Comparison of ENCODE assay signal across 9 cellular contexts in genomic region chr2:119431976-119432881, GRCh38. TPM values are rescaled to one million over a fixed set of nuclear protein-coding genes. Genes with fewer than 3 reads are reported as not detected.
DNase-seq lines count a peak whose midpoint lies in the region; ATAC-seq and TF ChIP-seq lines count a peak whose summit lies in the region.
"Had no signal": no experiment of that assay in that cellular context is flagged by ENCODE, and none has a peak within 500 bp of the region (broad histone marks: within the 10 kb centered on the region; RNA-seq: fewer than 3 reads in every experiment).

No MANE protein-coding gene starts in this region.

- POLR2A ChIA-PET in IMR-90 (lab: Charles Lee; ENCODE audit: unreplicated experiment) = no interaction called here

- H3K9me1 ChIP-seq in IMR-90 (ENCODE audit: insufficient read depth, low read length) = no peaks in the 10 kb centered on the region

- H3K36me3 ChIP-seq in IMR-90 (ENCODE audit: control insufficient read depth, insufficient read depth, low read length) (no peaks in the 10 kb centered on the region), colonic mucosa (no peaks in the 10 kb centered on the region), mesenchymal stem cell (ENCODE audit: control insufficient read depth in 1 of 2, insufficient read depth in 2 of 2, low read depth in 1 of 2, low read length in 2 of 2) (peaks cover 0 to 12% of the 10 kb centered on the region in 2 experiments)

- no peak for TF ChIP-seq POLR2A in IMR-90 (IDR thresholded peaks at IDR 0.05; ENCODE audit: low read depth, low read length)

- H3K27ac ChIP-seq in IMR-90 (ENCODE audit: insufficient read depth, low read length) = no peak overlapping the region
- H3K27ac ChIP-seq in colonic mucosa = peak overlapping the region; percentile 68
- H3K27ac ChIP-seq in mesenchymal stem cell (ENCODE audit: low read length, poor library complexity, severe bottlenecking) = peak overlapping the region; percentile 91
- H3K27ac ChIP-seq: VCaP had no signal

- no peak overlapping the region for H4K91ac ChIP-seq in IMR-90 (ENCODE audit: insufficient read depth, low read depth, low read length)
- no peak overlapping the region for H4K91ac ChIP-seq in mesenchymal stem cell (ENCODE audit: low read length)

- H3K9ac ChIP-seq in IMR-90 (ENCODE audit: low read depth, low read length) (no peak overlapping the region), colonic mucosa (ENCODE audit: low read depth in 2 of 2, low read length in 2 of 2) (peak overlapping the region; percentile 73 to 75), mesenchymal stem cell (ENCODE audit: low read length) (peak overlapping the region; percentile 62)

- peak; percentile 9 for DNase-seq in IMR-90
- peak; percentile 31 for DNase-seq in colonic mucosa
- peak; percentile 21 for DNase-seq in mesenchymal stem cell
- DNase-seq in ureter (ENCODE audit: low spot score) = peak; percentile 42
- no peak for DNase-seq in stimulated activated naive CD4-positive, alpha-beta T cell treated with Interleukin-2 at 50 U/mL for 16 hours (lab: John Stamatoyannopoulos, UW)
- DNase-seq in stimulated activated CD4-positive, alpha-beta T cell treated with anti-CD3 and anti-CD28 coated beads, Interleukin-15, amount 100 ng/mL, for 24 hours = no peak

- CTCF ChIA-PET in IMR-90 (lab: Yijun Ruan, JAX) = no interaction called here

- H3K14ac ChIP-seq in IMR-90 (replicated peaks; ENCODE audit: low read depth, low read length) (no peak overlapping the region), mesenchymal stem cell (ENCODE audit: low read length in 2 of 2) (no peak overlapping the region)

- no peak overlapping the region for H4K5ac ChIP-seq in IMR-90 (ENCODE audit: low read depth, low read length)

- dilution Hi-C loops in IMR-90 (cut with HindIII; ENCODE audit: low sequenced_read_pairs, unreplicated experiment) = no loop called here

- H4K8ac ChIP-seq in IMR-90 (ENCODE audit: low read depth in 2 of 2, low read length in 2 of 2) (no peak overlapping the region), mesenchymal stem cell (ENCODE audit: low read length) (peak overlapping the region; percentile 38)

- H3K18ac ChIP-seq in IMR-90 (ENCODE audit: low read depth, low read length) (no peak overlapping the region), mesenchymal stem cell (ENCODE audit: low read depth in 1 of 2, low read length in 2 of 2) (peak overlapping the region; percentile 59 to 63)

- H2BK15ac ChIP-seq in IMR-90 (ENCODE audit: low read depth, low read length) (no peak overlapping the region), mesenchymal stem cell (ENCODE audit: low read depth, poor library complexity, severe bottlenecking) (peak overlapping the region; percentile 37)

- H2BK12ac ChIP-seq in mesenchymal stem cell (ENCODE audit: low read length in 2 of 2) = peak overlapping the region in 1 of 2 experiments; percentile 75

- H3K4me1 ChIP-seq in IMR-90 (ENCODE audit: control insufficient read depth, insufficient read depth, low read length) (peaks cover 3% of the 10 kb centered on the region; the same call in 1 of the 2 replicates), colonic mucosa (peaks cover 5% of the 10 kb centered on the region), mesenchymal stem cell (ENCODE audit: control insufficient read depth, insufficient read depth, low read depth, low read length) (peaks cover 53% of the 10 kb centered on the region)

- in situ Hi-C loops in IMR-90 (cut with MboI; ENCODE audit: low sequenced_read_pairs) = no loop called here

- H3K27me3 ChIP-seq in IMR-90 (ENCODE audit: control insufficient read depth, insufficient read depth, low read length) (peaks cover 62% of the 10 kb centered on the region), colonic mucosa (no peaks in the 10 kb centered on the region), mesenchymal stem cell (ENCODE audit: control insufficient read depth in 1 of 2, insufficient read depth in 1 of 2, low read length in 2 of 2) (peaks cover 0 to 52% of the 10 kb centered on the region in 2 experiments)

- ATAC-seq in GM18907 (IDR thresholded peaks at IDR 0.05; ENCODE audit: unreplicated experiment) (peak; percentile 8), IMR-90 (ENCODE audit: low read depth) (peak; percentile 12), GM21367 (IDR thresholded peaks at IDR 0.05; ENCODE audit: unreplicated experiment) (no peak)

- H3K23ac ChIP-seq in IMR-90 (ENCODE audit: low read depth, low read length) = no peak overlapping the region
- H3K23ac ChIP-seq in mesenchymal stem cell (ENCODE audit: low read length in 2 of 2) = no peak overlapping the region

- H3K79me1 ChIP-seq in IMR-90 (ENCODE audit: low read depth in 1 of 2, low read length in 2 of 2) (no peaks in the 10 kb centered on the region), mesenchymal stem cell (replicated peaks; ENCODE audit: low read length, poor library complexity, severe bottlenecking) (peaks cover 20% of the 10 kb centered on the region)

- H3K4me3 ChIP-seq in IMR-90 (ENCODE audit: insufficient read depth, low read depth, low read length) (peak overlapping the region; percentile 6; the same call in 1 of the 2 replicates), colonic mucosa (peak overlapping the region; percentile 52), mesenchymal stem cell (ENCODE audit: insufficient read depth in 1 of 2, low read depth in 1 of 2, low read length in 2 of 2) (peak overlapping the region; percentile 55 to 69)

- H3K4ac ChIP-seq in IMR-90 (ENCODE audit: low read depth, low read length) = no peak overlapping the region
- H3K4ac ChIP-seq in mesenchymal stem cell (ENCODE audit: low read depth in 1 of 2, low read length in 2 of 2) = peak overlapping the region in 1 of 2 experiments; percentile 11

- H3K4me2 ChIP-seq in IMR-90 (ENCODE audit: low read depth, low read length) = peak overlapping the region; percentile 31; the same call in 1 of the 2 replicates
- peak overlapping the region; percentile 78 for H3K4me2 ChIP-seq in mesenchymal stem cell (ENCODE audit: low read length, poor library complexity, severe bottlenecking)

- H3K9me3 ChIP-seq in IMR-90 (ENCODE audit: control insufficient read depth, insufficient read depth, low read length) = no peaks in the 10 kb centered on the region; the same call in 1 of the 2 replicates
- no peaks in the 10 kb centered on the region for H3K9me3 ChIP-seq in colonic mucosa
- H3K9me3 ChIP-seq in mesenchymal stem cell (ENCODE audit: control insufficient read depth, low read length) = no peaks in the 10 kb centered on the region

- H4K20me1 ChIP-seq in IMR-90 (ENCODE audit: insufficient read depth, low read length) = no peaks in the 10 kb centered on the region

- WGBS in IMR-90 (ENCODE audit: extremely low coverage in 2 of 2, insufficient read length in 1 of 2), 2 experiments = 7% methylated on average over 10 of the region's 53 CpGs; no CpG with 5 or more reads in 1 of the 2 experiments
- 12% methylated on average over 49 of the region's 53 CpGs for WGBS in mesenchymal stem cell

- TF ChIP-seq CTCF in IMR-90 (conservative IDR thresholded peaks at IDR 0.05; ENCODE audit: low read depth, low read length) (no peak), colonic mucosa (IDR thresholded peaks at IDR 0.05) (no peak)

- TF ChIP-seq RAD21 in IMR-90 (IDR thresholded peaks at IDR 0.05; ENCODE audit: low read length) = no peak

- no peak overlapping the region for H2BK20ac ChIP-seq in IMR-90 (ENCODE audit: low read depth, low read length)

- no peak overlapping the region for H2AK5ac ChIP-seq in IMR-90 (ENCODE audit: low read depth, low read length)
- H2AK5ac ChIP-seq in mesenchymal stem cell (ENCODE audit: low read length, severe bottlenecking) = peak overlapping the region; percentile 87

- no peak overlapping the region for H2BK120ac ChIP-seq in IMR-90 (ENCODE audit: low read depth, low read length)
- H2BK120ac ChIP-seq in mesenchymal stem cell (ENCODE audit: low read depth, low read length) = peak overlapping the region; percentile 36

- H3K56ac ChIP-seq in IMR-90 (ENCODE audit: extremely low read depth, insufficient read depth, low read length) = no peak overlapping the region

- H2AFZ ChIP-seq in IMR-90 (replicated peaks; ENCODE audit: low read length, poor library complexity) = peak overlapping the region; percentile 73
- H2AFZ ChIP-seq in mesenchymal stem cell (ENCODE audit: low read depth, low read length) = peak overlapping the region; percentile 3

- intact Hi-C loops in IMR-90 (cut with micrococcal nuclease) = no loop called here
- intact Hi-C loops in colonic mucosa (cut with DNase I) = no loop called here

- no peak overlapping the region for H2AK9ac ChIP-seq in IMR-90 (replicated peaks; ENCODE audit: low read depth, low read length, poor library complexity)

- H2BK5ac ChIP-seq in IMR-90 (ENCODE audit: low read depth, low read length, poor library complexity, severe bottlenecking) = no peak overlapping the region
- peak overlapping the region; percentile 87 for H2BK5ac ChIP-seq in mesenchymal stem cell (ENCODE audit: low read depth, low read length, poor library complexity, severe bottlenecking)

- no TSS peak for BruUV-seq in IMR-90 (replicated peaks; lab: Mats Ljungman, UMichigan)

TF ChIP-seq in IMR-90, 13 proteins besides CTCF, POLR2A, EP300 and RAD21 (continues in another document):
- TF ChIP-seq RCOR1 (IDR thresholded peaks at IDR 0.05; ENCODE audit: insufficient replicate concordance, low read length) (no peak), CHD1 (IDR thresholded peaks at IDR 0.05; ENCODE audit: low read depth, low read length) (no peak), FOS (IDR thresholded peaks at IDR 0.05; ENCODE audit: low read depth, low read length) (no peak), SMC3 (IDR thresholded peaks at IDR 0.05; ENCODE audit: low read depth, low read length) (no peak), CEBPB (IDR thresholded peaks at IDR 0.05; ENCODE audit: low read depth, low read length) (no peak), RFX5 (IDR thresholded peaks at IDR 0.05; ENCODE audit: low read depth, low read length) (no peak), MAFK (IDR thresholded peaks at IDR 0.05; ENCODE audit: low read depth, low read length) (no peak), ELK1 (IDR thresholded peaks at IDR 0.05; ENCODE audit: borderline replicate concordance, low read depth, low read length) (no peak)

RNA-seq across cellular contexts. Expression of gene TMEM37, which starts 0.6 kb away (rescaled TPM):
- total RNA-seq in IMR-90 (2012; rRNA removed) (under 0.01 TPM in 1 of 2 replicates, not detected in the other), colonic mucosa (10 to 100 TPM; 24.3 to 52.1 TPM), ureter (2.2 TPM)
- polyA plus RNA-seq in IMR-90 (2012; rRNA removed) = 0.30 and 0.39 TPM in 2 replicates
- 0.56 and 1.6 TPM in 2 replicates for polyA plus RNA-seq in IMR-90 (2012; cell fraction: cytosol; rRNA removed)
- 0.09 and 0.13 TPM in 2 replicates for polyA plus RNA-seq in IMR-90 (2012; cell fraction: nucleus; rRNA removed; ENCODE audit: low replicate concordance)
- polyA plus RNA-seq in mesenchymal stem cell (2013, experiment 1 of 2) = 1.3 TPM
- 1.5 TPM for polyA plus RNA-seq in mesenchymal stem cell (2013, experiment 2 of 2)

Comparison
In these comparisons a context has a peak if more than half of its experiments do, and no peak if none do; other contexts are left out.
1. DNase-seq: peak in IMR-90 (single experiment), colonic mucosa (single experiment), mesenchymal stem cell (single experiment) and ureter (single experiment); none in stimulated activated naive CD4-positive, alpha-beta T cell treated with Interleukin-2 at 50 U/mL for 16 hours (single experiment) and stimulated activated CD4-positive, alpha-beta T cell treated with anti-CD3 and anti-CD28 coated beads, Interleukin-15, amount 100 ng/mL, for 24 hours (single experiment).
2. H3K4me3 ChIP-seq: peak in every context shown above with its lines; median percentile 62 in mesenchymal stem cell; 52 in colonic mucosa; 6 in IMR-90.